27 cellular contexts compared by ENCODE assay signal in genomic region chr14:24037658-24038037, GRCh38. TPM values are rescaled to one million over a fixed set of nuclear protein-coding genes. Genes with fewer than 3 reads are reported as not detected.
DNase-seq lines count a peak whose midpoint lies in the region; ATAC-seq lines count a peak whose summit lies in the region.
"Had no signal": no experiment of that assay in that cellular context is flagged by ENCODE, and none has a peak within 500 bp of the region (broad histone marks: within the 10 kb centered on the region; RNA-seq: fewer than 3 reads in every experiment).

No MANE protein-coding gene starts in this region.

- H3K36me3 Mint-ChIP-seq in stimulated activated effector memory CD8-positive, alpha-beta T cell treated with anti-CD3 and anti-CD28 coated beads, Interleukin-12 subunit alpha, Interleukin-12 subunit beta, amount 100 ng/mL, for 72 hours, result peaks cover 7% of the 10 kb centered on the region
- H3K36me3 Mint-ChIP-seq: naive B cell had no signal

- peak; percentile 36 to 65 (median 40) for DNase-seq in NCI-H1417 (lab: John Stamatoyannopoulos, UW)
- no peak for DNase-seq in NCI-H1417 treated with DMSO at 0.1 percent for 48 hours (lab: John Stamatoyannopoulos, UW)
- peak; percentile 44 for DNase-seq in NCI-H2029 (lab: John Stamatoyannopoulos, UW)
- peak; percentile 43 for DNase-seq in cerebellum (ENCODE audit: low spot score)
- DNase-seq in stimulated activated effector memory CD8-positive, alpha-beta T cell treated with anti-CD3 and anti-CD28 coated beads, Interleukin-12 subunit alpha, Interleukin-12 subunit beta, amount 100 ng/mL, for 72 hours (ENCODE audit: low spot score in 2 of 2), result no peak
- DNase-seq in RPMI8226, result no peak
- no peak for DNase-seq in cardiac septum (ENCODE audit: low spot score)
- DNase-seq: 8988T; activated CD8-positive, alpha-beta T cell treated with anti-CD3 and anti-CD28 coated beads for 36 hours; activated naive CD4-positive, alpha-beta T cell treated with anti-CD3 and anti-CD28 coated beads, Interleukin-2, amount 50 U/mL, for 16 hours; activated T-cell treated with anti-CD3 and anti-CD28 coated beads, Interleukin-2, amount 50 U/mL, for 1 hour; aorta; cerebellar nuclear complex; effector memory CD8-positive, alpha-beta T cell; esophagus squamous epithelium; naive B cell; NCI-H1436; Peyer's patch; stimulated activated CD8-positive, alpha-beta memory T cell treated with anti-CD3 and anti-CD28 coated beads, Interleukin-4, amount 100 ng/mL, for 48 hours had no signal

- ATAC-seq in stimulated activated effector memory CD8-positive, alpha-beta T cell treated with anti-CD3 and anti-CD28 coated beads, Interleukin-12 subunit alpha, Interleukin-12 subunit beta, amount 100 ng/mL, for 72 hours, result no peak
- no peak for ATAC-seq in GM18498 (IDR thresholded peaks at IDR 0.05; ENCODE audit: unreplicated experiment)
- ATAC-seq: effector memory CD8-positive, alpha-beta T cell had no signal

- H3K9me3 Mint-ChIP-seq in stimulated activated effector memory CD8-positive, alpha-beta T cell treated with anti-CD3 and anti-CD28 coated beads, Interleukin-12 subunit alpha, Interleukin-12 subunit beta, amount 100 ng/mL, for 72 hours, result no peaks in the 10 kb centered on the region
- H3K9me3 Mint-ChIP-seq: effector memory CD8-positive, alpha-beta T cell had no signal

- H3K27ac Mint-ChIP-seq in stimulated activated effector memory CD8-positive, alpha-beta T cell treated with anti-CD3 and anti-CD28 coated beads, Interleukin-12 subunit alpha, Interleukin-12 subunit beta, amount 100 ng/mL, for 72 hours, result no peak overlapping the region
- H3K27ac Mint-ChIP-seq: activated CD8-positive, alpha-beta T cell treated with anti-CD3 and anti-CD28 coated beads for 36 hours had no signal

- peak overlapping the region; percentile 88 for H3K4me3 Mint-ChIP-seq in stimulated activated effector memory CD8-positive, alpha-beta T cell treated with anti-CD3 and anti-CD28 coated beads, Interleukin-12 subunit alpha, Interleukin-12 subunit beta, amount 100 ng/mL, for 72 hours

- intact Hi-C loops in cardiac septum (cut with DNase I), result no loop called here

- H3K4me1 Mint-ChIP-seq in stimulated activated effector memory CD8-positive, alpha-beta T cell treated with anti-CD3 and anti-CD28 coated beads, Interleukin-12 subunit alpha, Interleukin-12 subunit beta, amount 100 ng/mL, for 72 hours, result peaks cover 13% of the 10 kb centered on the region

RNA-seq across cellular contexts. Expression of gene CARMIL3, which starts 14.2 kb away (rescaled TPM):
- total RNA-seq in cerebellum (34.0 TPM), cardiac septum (0.05 TPM)
- total RNA-seq: right atrium auricular region had no signal

RNA-seq across cellular contexts. Expression of gene CPNE6, which starts 33.7 kb away (rescaled TPM):
- total RNA-seq in cerebellum (0.36 TPM), cardiac septum (1.4 TPM)
- total RNA-seq: activated CD8-positive, alpha-beta T cell treated with anti-CD3 and anti-CD28 coated beads for 36 hours; B cell; esophagus squamous epithelium; HT-29; kidney epithelial cell; LHCN-M2; omental fat pad; subcutaneous adipose tissue had no signal

RNA-seq across cellular contexts. Expression of gene DHRS4L2, which starts 48.9 kb away (rescaled TPM):
- total RNA-seq in cerebellum (4.7 TPM), cardiac septum (26.2 TPM)

RNA-seq across cellular contexts. Expression of gene PCK2, which starts 56.5 kb away (rescaled TPM):
- total RNA-seq in cerebellum (2.5 TPM), cardiac septum (2.2 TPM)

Comparison
In these comparisons a context has a peak if more than half of its experiments do, and no peak if none do; other contexts are left out.
1. DNase-seq: peak in NCI-H1417 (3 of 3), NCI-H2029 (single experiment) and cerebellum (single experiment); none in NCI-H1417 treated with DMSO at 0.1 percent for 48 hours (single experiment), stimulated activated effector memory CD8-positive, alpha-beta T cell treated with anti-CD3 and anti-CD28 coated beads, Interleukin-12 subunit alpha, Interleukin-12 subunit beta, amount 100 ng/mL, for 72 hours (0 of 2), RPMI8226 (single experiment) and cardiac septum (single experiment).
2. RNA of gene CARMIL3, which starts 14.2 kb away (total RNA-seq): 34.0 TPM in cerebellum (single experiment); 0.05 TPM in cardiac septum (single experiment); every median in the first group is over 10 times any median in the second.